ENCODE assay signal across 30 cellular contexts in genomic region chr7:1964556-1964912, GRCh38.
"Had no signal": no experiment of that assay in that cellular context is flagged by ENCODE, and none has a peak within 500 bp of the region (broad histone marks: within the 10 kb centered on the region; RNA-seq: fewer than 3 reads in every experiment).

No MANE protein-coding gene starts in this region.

- H3K4me1 ChIP-seq: adrenal gland, body of pancreas, breast epithelium, esophagus muscularis mucosa, gastrocnemius medialis had no signal

- H3K27me3 Mint-ChIP-seq: activated T-cell treated with anti-CD3 and anti-CD28 coated beads, Interleukin-2, amount 50 U/mL, for 24 hours; central memory CD8-positive, alpha-beta T cell; dendritic cell treated with granulocyte-macrophage colony-stimulating factor and Interleukin-4, amounts not matched to agents 40 ng/mL and 50 ng/mL, for 4 days had no signal

- H3K27me3 ChIP-seq: adrenal gland, body of pancreas, breast epithelium, cardiac muscle cell, dorsolateral prefrontal cortex, esophagus muscularis mucosa, foreskin keratinocyte, gastrocnemius medialis had no signal

- H3K27ac ChIP-seq: adrenal gland, body of pancreas, breast epithelium, cardiac muscle cell, coronary artery, esophagus muscularis mucosa, foreskin keratinocyte, gastrocnemius medialis had no signal

- H3K4me3 Mint-ChIP-seq: activated CD4-positive, alpha-beta memory T cell treated with anti-CD3 and anti-CD28 coated beads, Interleukin-2, amount 10 ng/mL, durations not matched to agents 7 days and 5 days; activated CD4-positive, alpha-beta T cell treated with anti-CD3 and anti-CD28 coated beads, Interleukin-2, amount 10 ng/mL, durations not matched to agents 7 days and 5 days; activated naive CD4-positive, alpha-beta T cell treated with anti-CD3 and anti-CD28 coated beads, Interleukin-2, amount 10 ng/mL, durations not matched to agents 7 days and 5 days; activated naive CD8-positive, alpha-beta T cell treated with anti-CD3 and anti-CD28 coated beads for 36 hours; activated naive CD8-positive, alpha-beta T cell treated with anti-CD3 and anti-CD28 coated beads, Interleukin-2, amount 50 U/mL, for 24 hours; activated T-cell treated with anti-CD3 and anti-CD28 coated beads, Interleukin-2, amount 50 U/mL, for 24 hours; activated T-cell treated with anti-CD3 and anti-CD28 coated beads, Interleukin-2, amount 50 U/mL, for 72 hours; central memory CD8-positive, alpha-beta T cell; dendritic cell treated with granulocyte-macrophage colony-stimulating factor and Interleukin-4, amounts not matched to agents 40 ng/mL and 50 ng/mL, for 4 days; endodermal cell had no signal

- H3K9me3 ChIP-seq: adrenal gland, breast epithelium, esophagus muscularis mucosa, gastrocnemius medialis had no signal

- ATAC-seq: activated naive CD8-positive, alpha-beta T cell treated with anti-CD3 and anti-CD28 coated beads, Interleukin-2, amount 50 U/mL, for 24 hours; activated T-cell treated with anti-CD3 and anti-CD28 coated beads, Interleukin-2, amount 50 U/mL, for 72 hours; body of pancreas; foreskin keratinocyte; gastrocnemius medialis had no signal

- H3K27ac Mint-ChIP-seq: activated CD4-positive, alpha-beta memory T cell treated with anti-CD3 and anti-CD28 coated beads, Interleukin-2, amount 10 ng/mL, durations not matched to agents 7 days and 5 days; activated CD4-positive, alpha-beta T cell treated with anti-CD3 and anti-CD28 coated beads, Interleukin-2, amount 10 ng/mL, durations not matched to agents 7 days and 5 days; activated naive CD4-positive, alpha-beta T cell treated with anti-CD3 and anti-CD28 coated beads, Interleukin-2, amount 10 ng/mL, durations not matched to agents 7 days and 5 days; activated naive CD8-positive, alpha-beta T cell treated with anti-CD3 and anti-CD28 coated beads for 36 hours; activated naive CD8-positive, alpha-beta T cell treated with anti-CD3 and anti-CD28 coated beads, Interleukin-2, amount 50 U/mL, for 24 hours; activated T-cell treated with anti-CD3 and anti-CD28 coated beads, Interleukin-2, amount 50 U/mL, for 24 hours; activated T-cell treated with anti-CD3 and anti-CD28 coated beads, Interleukin-2, amount 50 U/mL, for 72 hours; dendritic cell treated with granulocyte-macrophage colony-stimulating factor and Interleukin-4, amounts not matched to agents 40 ng/mL and 50 ng/mL, for 4 days had no signal

- DNase-seq: activated CD4-positive, alpha-beta memory T cell treated with anti-CD3 and anti-CD28 coated beads, Interleukin-2, amount 10 ng/mL, durations not matched to agents 7 days and 5 days; activated CD4-positive, alpha-beta T cell treated with anti-CD3 and anti-CD28 coated beads for 1 hour; activated CD4-positive, alpha-beta T cell treated with anti-CD3 and anti-CD28 coated beads for 4 hours; activated CD4-positive, alpha-beta T cell treated with anti-CD3 and anti-CD28 coated beads, Interleukin-2, amount 10 ng/mL, durations not matched to agents 7 days and 5 days; activated CD4-positive, alpha-beta T cell treated with anti-CD3 and anti-CD28 coated beads, Interleukin-2, amount 50 U/mL, for 4 hours; activated CD8-positive, alpha-beta memory T cell treated with anti-CD3 and anti-CD28 coated beads, Interleukin-2, amount 50 U/mL, for 48 hours; activated gamma-delta T cell; activated naive CD4-positive, alpha-beta T cell; activated naive CD4-positive, alpha-beta T cell treated with anti-CD3 and anti-CD28 coated beads, Interleukin-2, amount 10 ng/mL, durations not matched to agents 7 days and 5 days; activated naive CD8-positive, alpha-beta T cell treated with anti-CD3 and anti-CD28 coated beads for 36 hours; activated naive CD8-positive, alpha-beta T cell treated with anti-CD3 and anti-CD28 coated beads, Interleukin-2, amount 50 U/mL, for 24 hours; activated T-cell treated with anti-CD3 and anti-CD28 coated beads for 4 hours; activated T-cell treated with anti-CD3 and anti-CD28 coated beads, Interleukin-2, amount 50 U/mL, for 24 hours; activated T-cell treated with anti-CD3 and anti-CD28 coated beads, Interleukin-2, amount 50 U/mL, for 72 hours; adrenal gland; amygdala; body of pancreas; effector memory CD4-positive, alpha-beta T cell; endodermal cell; erythroblast; foreskin keratinocyte; gastrocnemius medialis; T-helper 2 cell had no signal
